6 cellular contexts compared by ENCODE assay signal in genomic region chr2:35478121-35478520, GRCh38.
DNase-seq lines count a peak whose midpoint lies in the region; TF ChIP-seq lines count a peak whose summit lies in the region.
"Not testable (repeated sequence)": the region's sequence is repeated elsewhere in the genome, so short reads cannot be mapped to it uniquely, and the experiment has no call there.

No MANE protein-coding gene starts in this region.

- 67 to 85% (median 71%) methylated on average over 2 of the region's 2 CpGs for WGBS in spleen, 5 donors

- not testable (repeated sequence) for TF ChIP-seq CTCF in chondrocyte (IDR thresholded peaks at IDR 0.05); spleen (IDR thresholded peaks at IDR 0.05 in 8 of 11, conservative IDR thresholded peaks at IDR 0.05 in 3 of 11)

- not testable (repeated sequence) for H3K27ac ChIP-seq in spleen

- H3K27me3 Mint-ChIP-seq in chondrocyte (ENCODE audit: low read depth), result not testable (repeated sequence)

- DNase-seq in ELF-1 (ENCODE audit: low read depth, low spot score) (peak; percentile 1), chondrocyte (ENCODE audit: low spot score) (peak; percentile 29), dermis microvascular lymphatic vessel endothelial cell (ENCODE audit: low read depth in 2 of 2) (peak; percentile 6 to 16), islet precursor cell (peak; percentile 50), lung microvascular endothelial cell (ENCODE audit: low read depth in 2 of 2) (peak; percentile 25 to 40), spleen (peak; percentile 51)

- intact Hi-C loops in spleen (cut with DNase I; ENCODE audit: low total_unique reads), result not testable (repeated sequence)

- not testable (repeated sequence) for H3K4me1 ChIP-seq in spleen

- not testable (repeated sequence) for H3K27me3 ChIP-seq in spleen (replicated peaks in 1 of 7)

- not testable (repeated sequence) for TF ChIP-seq POLR2A in spleen (IDR thresholded peaks at IDR 0.05)

- H3K27ac Mint-ChIP-seq in chondrocyte (ENCODE audit: unreplicated experiment), result not testable (repeated sequence)

- H3K4me1 Mint-ChIP-seq in chondrocyte (ENCODE audit: low read depth), result not testable (repeated sequence)

- H3K4me3 Mint-ChIP-seq in chondrocyte (ENCODE audit: unreplicated experiment), result not testable (repeated sequence)

- H3K36me3 Mint-ChIP-seq in chondrocyte (ENCODE audit: low read depth), result peaks cover 13% of the 10 kb centered on the region

- peaks cover 0 to 35% (median 14%) of the 10 kb centered on the region in 8 donors for H3K9me3 ChIP-seq in spleen

- H3K9me3 Mint-ChIP-seq in chondrocyte (ENCODE audit: low read depth), result peaks cover 25% of the 10 kb centered on the region

- H3K4me3 ChIP-seq in spleen, result not testable (repeated sequence)

- H3K36me3 ChIP-seq in spleen, result not testable (repeated sequence)

Comparison
In these comparisons a context has a peak if more than half of its experiments do, and no peak if none do; other contexts are left out.
1. DNase-seq: peak in every context shown above with its lines; median percentile 51 in spleen; 50 in islet precursor cell; 32 in lung microvascular endothelial cell; 29 in chondrocyte; 11 in dermis microvascular lymphatic vessel endothelial cell; 1 in ELF-1.